7 cellular contexts compared by ENCODE assay signal in genomic region chr3:65616563-65616962, GRCh38.
"Had no signal": no experiment of that assay in that cellular context is flagged by ENCODE, and none has a peak within 500 bp of the region (broad histone marks: within the 10 kb centered on the region; RNA-seq: fewer than 3 reads in every experiment).

No MANE protein-coding gene starts in this region.

- H3K9me3 Mint-ChIP-seq: H9 had no signal

- H3K4me3 ChIP-seq: GM23248 had no signal

- H3K27ac ChIP-seq: GM23248 had no signal

- H3K4me3 Mint-ChIP-seq: H9 had no signal

- H2AFZ ChIP-seq: GM23248 had no signal

- H3K9ac ChIP-seq: GM23248 had no signal

- DNase-seq: GM23248, GOT3, H9, HCEC 1CT, IMR-90, KBM-7 had no signal

- FAIRE-seq: HTR-8/SVneo had no signal
